ENCODE assay signal across 1 cellular context in the genomic region with DNA sequence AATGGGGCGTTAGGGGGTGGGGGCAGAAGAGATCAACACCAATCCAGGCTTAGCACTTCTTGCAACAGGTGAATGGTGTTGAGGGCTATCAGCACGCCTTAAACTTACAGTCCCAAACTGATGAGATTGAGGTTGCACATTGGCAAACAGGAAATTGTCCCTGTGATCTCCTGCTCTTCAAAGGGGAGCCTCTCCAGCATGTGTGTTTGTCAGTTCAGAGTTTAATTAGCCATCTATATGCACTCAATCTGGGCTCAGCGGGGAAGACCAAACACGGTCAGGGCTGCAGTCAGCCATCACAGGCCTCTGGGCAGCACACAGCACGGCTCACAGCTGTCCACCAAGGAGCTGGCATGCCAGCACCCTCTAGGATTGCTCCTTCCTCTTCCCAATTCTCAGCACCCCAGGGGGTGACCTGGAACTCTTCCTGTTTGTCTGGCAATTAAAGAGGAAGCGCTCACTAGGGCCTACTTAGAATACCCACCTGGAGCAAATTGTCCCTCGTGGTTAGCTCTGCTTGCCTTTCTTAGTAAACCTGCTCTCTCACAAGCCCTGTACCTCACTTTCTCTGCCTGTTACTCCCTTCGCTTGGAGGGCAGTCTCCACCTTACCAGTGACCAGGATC.
A peak's percentile ranks its signal among the peaks of the same experiment; 100 is the strongest.
TF ChIP-seq lines count a peak whose summit lies in the region.

No MANE protein-coding gene starts in this region.

TF ChIP-seq in HepG2, 621 proteins besides CTCF, POLR2A, EP300 and RAD21 (continued from another document):
- TF ChIP-seq, protein P1, sequence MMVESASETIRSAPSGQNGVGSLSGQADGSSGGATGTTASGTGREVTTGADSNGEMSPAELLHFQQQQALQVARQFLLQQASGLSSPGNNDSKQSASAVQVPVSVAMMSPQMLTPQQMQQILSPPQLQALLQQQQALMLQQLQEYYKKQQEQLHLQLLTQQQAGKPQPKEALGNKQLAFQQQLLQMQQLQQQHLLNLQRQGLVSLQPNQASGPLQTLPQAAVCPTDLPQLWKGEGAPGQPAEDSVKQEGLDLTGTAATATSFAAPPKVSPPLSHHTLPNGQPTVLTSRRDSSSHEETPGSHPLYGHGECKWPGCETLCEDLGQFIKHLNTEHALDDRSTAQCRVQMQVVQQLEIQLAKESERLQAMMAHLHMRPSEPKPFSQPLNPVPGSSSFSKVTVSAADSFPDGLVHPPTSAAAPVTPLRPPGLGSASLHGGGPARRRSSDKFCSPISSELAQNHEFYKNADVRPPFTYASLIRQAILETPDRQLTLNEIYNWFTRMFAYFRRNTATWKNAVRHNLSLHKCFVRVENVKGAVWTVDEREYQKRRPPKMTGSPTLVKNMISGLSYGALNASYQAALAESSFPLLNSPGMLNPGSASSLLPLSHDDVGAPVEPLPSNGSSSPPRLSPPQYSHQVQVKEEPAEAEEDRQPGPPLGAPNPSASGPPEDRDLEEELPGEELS (CRISPR knock-in tag; IDR thresholded peaks at IDR 0.05): peak; percentile 67; the same call in 1 of the 2 replicates
- TF ChIP-seq WIZ (CRISPR knock-in tag; IDR thresholded peaks at IDR 0.05) (peak; percentile 47; the same call in 1 of the 2 replicates), SOX13 (IDR thresholded peaks at IDR 0.05) (no peak), SOX13 (CRISPR knock-in tag; conservative IDR thresholded peaks at IDR 0.05 in 1 of 2, IDR thresholded peaks at IDR 0.05 in 1 of 2) (no peak), ZMYM3 (CRISPR knock-in tag; IDR thresholded peaks at IDR 0.05) (peak; percentile 40; the same call in 1 of the 2 replicates), SKI (IDR thresholded peaks at IDR 0.05; ENCODE audit: partially characterized antibody) (no peak), ZFX (CRISPR knock-in tag; IDR thresholded peaks at IDR 0.05; ENCODE audit: low read depth) (peak; percentile 66), TCF7 (IDR thresholded peaks at IDR 0.05; ENCODE audit: low read depth) (peak; percentile 85), ZNF382 (CRISPR knock-in tag; IDR thresholded peaks at IDR 0.05; ENCODE audit: borderline replicate concordance) (no peak), NFIB (CRISPR knock-in tag; IDR thresholded peaks at IDR 0.05; ENCODE audit: borderline replicate concordance) (no peak), ZNF430 (CRISPR knock-in tag; IDR thresholded peaks at IDR 0.05) (0 out of 2 replicates have a peak, but pooled peaks have one; percentile 37), IKZF1 (IDR thresholded peaks at IDR 0.05) (no peak), DPF2 (CRISPR knock-in tag; IDR thresholded peaks at IDR 0.05; ENCODE audit: borderline replicate concordance, low read depth) (0 out of 2 replicates have a peak, but pooled peaks have one; percentile 55), ZNF816 (CRISPR knock-in tag; IDR thresholded peaks at IDR 0.05; ENCODE audit: borderline replicate concordance) (no peak), GABPA (IDR thresholded peaks at IDR 0.05; ENCODE audit: low read depth, low read length) (no peak), GABPA (CRISPR knock-in tag; IDR thresholded peaks at IDR 0.05; ENCODE audit: low read depth) (peak; percentile 42; the same call in 1 of the 2 replicates), MED1 (CRISPR knock-in tag; IDR thresholded peaks at IDR 0.05) (peak; percentile 39; the same call in 1 of the 2 replicates), ZNF275 (CRISPR knock-in tag; IDR thresholded peaks at IDR 0.05; ENCODE audit: borderline replicate concordance) (no peak), PITX1 (CRISPR knock-in tag; IDR thresholded peaks at IDR 0.05) (0 out of 2 replicates have a peak, but pooled peaks have one; percentile 57), HNF1A (IDR thresholded peaks at IDR 0.05; ENCODE audit: low read depth) (no peak), HNF1A (CRISPR knock-in tag; IDR thresholded peaks at IDR 0.05; ENCODE audit: borderline replicate concordance) (no peak), ETV5 (CRISPR knock-in tag; IDR thresholded peaks at IDR 0.05; ENCODE audit: borderline replicate concordance) (peak; percentile 47; the same call in 1 of the 2 replicates), ZFY (CRISPR knock-in tag; IDR thresholded peaks at IDR 0.05) (peak; percentile 42; the same call in 1 of the 2 replicates), TBX2 (CRISPR knock-in tag; IDR thresholded peaks at IDR 0.05; ENCODE audit: borderline replicate concordance) (peak; percentile 53; the same call in 1 of the 2 replicates), ZNF501 (CRISPR knock-in tag; IDR thresholded peaks at IDR 0.05) (0 out of 2 replicates have a peak, but pooled peaks have one; percentile 22), ZNF292 (CRISPR knock-in tag; IDR thresholded peaks at IDR 0.05; ENCODE audit: borderline replicate concordance, low read depth) (0 out of 2 replicates have a peak, but pooled peaks have one; percentile 59), ZNF605 (CRISPR knock-in tag; IDR thresholded peaks at IDR 0.05) (0 out of 2 replicates have a peak, but pooled peaks have one; percentile 15), GTF3A (CRISPR knock-in tag; conservative IDR thresholded peaks at IDR 0.05) (no peak)
- TF ChIP-seq, protein P2, sequence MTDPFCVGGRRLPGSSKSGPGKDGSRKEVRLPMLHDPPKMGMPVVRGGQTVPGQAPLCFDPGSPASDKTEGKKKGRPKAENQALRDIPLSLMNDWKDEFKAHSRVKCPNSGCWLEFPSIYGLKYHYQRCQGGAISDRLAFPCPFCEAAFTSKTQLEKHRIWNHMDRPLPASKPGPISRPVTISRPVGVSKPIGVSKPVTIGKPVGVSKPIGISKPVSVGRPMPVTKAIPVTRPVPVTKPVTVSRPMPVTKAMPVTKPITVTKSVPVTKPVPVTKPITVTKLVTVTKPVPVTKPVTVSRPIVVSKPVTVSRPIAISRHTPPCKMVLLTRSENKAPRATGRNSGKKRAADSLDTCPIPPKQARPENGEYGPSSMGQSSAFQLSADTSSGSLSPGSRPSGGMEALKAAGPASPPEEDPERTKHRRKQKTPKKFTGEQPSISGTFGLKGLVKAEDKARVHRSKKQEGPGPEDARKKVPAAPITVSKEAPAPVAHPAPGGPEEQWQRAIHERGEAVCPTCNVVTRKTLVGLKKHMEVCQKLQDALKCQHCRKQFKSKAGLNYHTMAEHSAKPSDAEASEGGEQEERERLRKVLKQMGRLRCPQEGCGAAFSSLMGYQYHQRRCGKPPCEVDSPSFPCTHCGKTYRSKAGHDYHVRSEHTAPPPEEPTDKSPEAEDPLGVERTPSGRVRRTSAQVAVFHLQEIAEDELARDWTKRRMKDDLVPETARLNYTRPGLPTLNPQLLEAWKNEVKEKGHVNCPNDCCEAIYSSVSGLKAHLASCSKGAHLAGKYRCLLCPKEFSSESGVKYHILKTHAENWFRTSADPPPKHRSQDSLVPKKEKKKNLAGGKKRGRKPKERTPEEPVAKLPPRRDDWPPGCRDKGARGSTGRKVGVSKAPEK (CRISPR knock-in tag; IDR thresholded peaks at IDR 0.05; ENCODE audit: borderline replicate concordance): no peak
- TF ChIP-seq, protein P3, sequence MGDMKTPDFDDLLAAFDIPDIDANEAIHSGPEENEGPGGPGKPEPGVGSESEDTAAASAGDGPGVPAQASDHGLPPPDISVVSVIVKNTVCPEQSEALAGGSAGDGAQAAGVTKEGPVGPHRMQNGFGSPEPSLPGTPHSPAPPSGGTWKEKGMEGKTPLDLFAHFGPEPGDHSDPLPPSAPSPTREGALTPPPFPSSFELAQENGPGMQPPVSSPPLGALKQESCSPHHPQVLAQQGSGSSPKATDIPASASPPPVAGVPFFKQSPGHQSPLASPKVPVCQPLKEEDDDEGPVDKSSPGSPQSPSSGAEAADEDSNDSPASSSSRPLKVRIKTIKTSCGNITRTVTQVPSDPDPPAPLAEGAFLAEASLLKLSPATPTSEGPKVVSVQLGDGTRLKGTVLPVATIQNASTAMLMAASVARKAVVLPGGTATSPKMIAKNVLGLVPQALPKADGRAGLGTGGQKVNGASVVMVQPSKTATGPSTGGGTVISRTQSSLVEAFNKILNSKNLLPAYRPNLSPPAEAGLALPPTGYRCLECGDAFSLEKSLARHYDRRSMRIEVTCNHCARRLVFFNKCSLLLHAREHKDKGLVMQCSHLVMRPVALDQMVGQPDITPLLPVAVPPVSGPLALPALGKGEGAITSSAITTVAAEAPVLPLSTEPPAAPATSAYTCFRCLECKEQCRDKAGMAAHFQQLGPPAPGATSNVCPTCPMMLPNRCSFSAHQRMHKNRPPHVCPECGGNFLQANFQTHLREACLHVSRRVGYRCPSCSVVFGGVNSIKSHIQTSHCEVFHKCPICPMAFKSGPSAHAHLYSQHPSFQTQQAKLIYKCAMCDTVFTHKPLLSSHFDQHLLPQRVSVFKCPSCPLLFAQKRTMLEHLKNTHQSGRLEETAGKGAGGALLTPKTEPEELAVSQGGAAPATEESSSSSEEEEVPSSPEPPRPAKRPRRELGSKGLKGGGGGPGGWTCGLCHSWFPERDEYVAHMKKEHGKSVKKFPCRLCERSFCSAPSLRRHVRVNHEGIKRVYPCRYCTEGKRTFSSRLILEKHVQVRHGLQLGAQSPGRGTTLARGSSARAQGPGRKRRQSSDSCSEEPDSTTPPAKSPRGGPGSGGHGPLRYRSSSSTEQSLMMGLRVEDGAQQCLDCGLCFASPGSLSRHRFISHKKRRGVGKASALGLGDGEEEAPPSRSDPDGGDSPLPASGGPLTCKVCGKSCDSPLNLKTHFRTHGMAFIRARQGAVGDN (CRISPR knock-in tag; IDR thresholded peaks at IDR 0.05): peak; percentile 51
